ENCODE assay signal across 9 cellular contexts in the genomic region with DNA sequence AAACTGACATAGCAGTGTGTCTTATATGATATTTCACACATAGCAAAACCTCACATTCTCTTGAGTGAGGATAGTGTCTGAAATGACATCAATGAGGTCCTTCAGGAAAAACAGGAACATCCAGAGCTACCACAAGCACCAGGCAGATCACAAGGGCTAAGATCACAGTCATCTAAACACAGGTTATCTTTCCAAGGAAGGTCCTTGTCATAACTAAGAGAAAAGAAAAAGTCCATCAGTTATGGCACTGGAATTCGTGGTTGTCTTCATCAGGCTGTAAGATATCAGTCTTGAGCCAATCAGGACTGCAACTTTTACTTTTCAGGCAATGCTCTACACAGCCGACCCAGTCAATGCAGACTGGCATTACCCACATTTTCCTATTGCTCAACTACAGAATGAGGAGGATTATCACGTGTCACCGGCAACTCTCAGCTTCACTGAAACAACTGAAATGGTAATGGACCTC. TPM values are rescaled to one million over a fixed set of nuclear protein-coding genes. Genes with fewer than 3 reads are reported as not detected.
DNase-seq lines count a peak whose midpoint lies in the region; ATAC-seq and TF ChIP-seq lines count a peak whose summit lies in the region.
"Had no signal": no experiment of that assay in that cellular context is flagged by ENCODE, and none has a peak within 500 bp of the region (broad histone marks: within the 10 kb centered on the region; RNA-seq: fewer than 3 reads in every experiment).

No MANE protein-coding gene starts in this region.

- no peaks in the 10 kb centered on the region for H3K27me3 ChIP-seq in brain microvascular endothelial cell (replicated peaks)
- peaks cover 5% of the 10 kb centered on the region for H3K27me3 ChIP-seq in CD4-positive, alpha-beta T cell (ENCODE audit: control insufficient read depth, insufficient read depth, low read length)

- in situ Hi-C loops in brain microvascular endothelial cell (cut with HindIII; ENCODE audit: low pct_ligation_motif_present, low sequenced_read_pairs) = no loop called here

- peak; percentile 2 to 7 for DNase-seq in stimulated activated CD8-positive, alpha-beta memory T cell treated with anti-CD3 and anti-CD28 coated beads, Interleukin-15, amount 100 ng/mL, for 48 hours (ENCODE audit: low read depth in 2 of 2)
- DNase-seq in stimulated activated CD8-positive, alpha-beta memory T cell treated with anti-CD3 and anti-CD28 coated beads, Interleukin-4, amount 100 ng/mL, for 48 hours = no peak
- no peak for DNase-seq in brain microvascular endothelial cell
- DNase-seq in SHP77 (lab: John Stamatoyannopoulos, UW) = no peak
- no peak for DNase-seq in iPS-NIHi11 (ENCODE audit: low spot score)
- no peak for DNase-seq in CD4-positive, alpha-beta T cell

- POLR2A ChIA-PET in CD4-positive, alpha-beta T cell (lab: Charles Lee) = no interaction called here

- H3K9me3 ChIP-seq in mesodermal cell (ENCODE audit: control insufficient read depth, low read length) = no peaks in the 10 kb centered on the region
- no peaks in the 10 kb centered on the region for H3K9me3 ChIP-seq in CD4-positive, alpha-beta T cell (ENCODE audit: control insufficient read depth, low read length)

- H3K36me3 ChIP-seq in brain microvascular endothelial cell (replicated peaks) (peaks cover 6% of the 10 kb centered on the region), mesodermal cell (ENCODE audit: control insufficient read depth, insufficient read depth, low read length) (no peaks in the 10 kb centered on the region)

- CTCF ChIA-PET in CD4-positive, alpha-beta T cell (lab: Charles Lee) = interaction anchor here (0.7 kb wide), 1 partner anchor 50 kb away, joined by 3 read pairs; no protein-coding TSS in a partner anchor

- peaks cover 29% of the 10 kb centered on the region for H3K4me1 ChIP-seq in mesodermal cell (ENCODE audit: control insufficient read depth, insufficient read depth, low read length, poor library complexity, severe bottlenecking)

- peaks cover 7% of the 10 kb centered on the region for H3K4me1 Mint-ChIP-seq in CD4-positive, alpha-beta T cell (ENCODE audit: low read depth)

- no peaks in the 10 kb centered on the region for H3K36me3 Mint-ChIP-seq in CD4-positive, alpha-beta T cell (ENCODE audit: low read depth)

- intact Hi-C loops in CD4-positive, alpha-beta T cell (cut with DNase I, micrococcal nuclease) = no loop called here

- TF ChIP-seq CTCF in brain microvascular endothelial cell (IDR thresholded peaks at IDR 0.05; ENCODE audit: low read depth, low read length, missing control alignments) = no peak
- TF ChIP-seq CTCF in CD4-positive, alpha-beta T cell (IDR thresholded peaks at IDR 0.05) = no peak

- H3K4me3 ChIP-seq in brain microvascular endothelial cell (ENCODE audit: low read depth, low read length) (peak overlapping the region; percentile 2), mesodermal cell (ENCODE audit: extremely low read depth, insufficient read depth, low read length, poor library complexity, severe bottlenecking) (no peak overlapping the region)

- H3K9me3 Mint-ChIP-seq in CD4-positive, alpha-beta T cell = no peaks in the 10 kb centered on the region

- H3K27ac ChIP-seq in brain microvascular endothelial cell (peak overlapping the region; percentile 97), mesodermal cell (ENCODE audit: low read depth, low read length, severe bottlenecking) (peak overlapping the region; percentile 42)
- H3K27ac ChIP-seq in CD4-positive, alpha-beta T cell (ENCODE audit: low read depth, low read length) = no peak overlapping the region

- ATAC-seq in HG03097 (IDR thresholded peaks at IDR 0.05; ENCODE audit: low FRiP score, unreplicated experiment) = no peak
- no peak for ATAC-seq in CD4-positive, alpha-beta T cell (ENCODE audit: poor library complexity)

- peaks cover 30% of the 10 kb centered on the region for H3K27me3 Mint-ChIP-seq in CD4-positive, alpha-beta T cell

- H3K4me3 Mint-ChIP-seq in CD4-positive, alpha-beta T cell = no peak overlapping the region
- H3K4me3 Mint-ChIP-seq: neural crest cell had no signal

- no peak overlapping the region for H3K27ac Mint-ChIP-seq in CD4-positive, alpha-beta T cell

- WGBS in mesodermal cell (ENCODE audit: insufficient coverage in 2 of 2), 2 experiments = 56 to 58% methylated on average over 4 of the region's 4 CpGs

RNA-seq across cellular contexts. Expression of gene SORT1, which starts 26.4 kb away (rescaled TPM):
- 18.3 TPM for polyA plus RNA-seq in mesodermal cell (2013, experiment 1 of 2)
- 15.6 TPM for polyA plus RNA-seq in mesodermal cell (2013, experiment 2 of 2)
- total RNA-seq in CD4-positive, alpha-beta T cell = under 1 TPM; 0.22 to 0.73 TPM

RNA-seq across cellular contexts. Expression of gene PSMA5, which starts 54.9 kb away (rescaled TPM):
- 81.3 TPM for polyA plus RNA-seq in mesodermal cell (2013, experiment 1 of 2)
- polyA plus RNA-seq in mesodermal cell (2013, experiment 2 of 2) = 74.3 TPM
- 10 to 100 TPM; 29.8 to 33.8 TPM for total RNA-seq in CD4-positive, alpha-beta T cell

Comparison
In these comparisons a context has a peak if more than half of its experiments do, and no peak if none do; other contexts are left out.
1. DNase-seq: peak in stimulated activated CD8-positive, alpha-beta memory T cell treated with anti-CD3 and anti-CD28 coated beads, Interleukin-15, amount 100 ng/mL, for 48 hours (2 of 2); none in stimulated activated CD8-positive, alpha-beta memory T cell treated with anti-CD3 and anti-CD28 coated beads, Interleukin-4, amount 100 ng/mL, for 48 hours (single experiment), brain microvascular endothelial cell (single experiment), SHP77 (0 of 2), iPS-NIHi11 (single experiment) and CD4-positive, alpha-beta T cell (0 of 10).